23 cellular contexts compared by ENCODE assay signal in the genomic region with DNA sequence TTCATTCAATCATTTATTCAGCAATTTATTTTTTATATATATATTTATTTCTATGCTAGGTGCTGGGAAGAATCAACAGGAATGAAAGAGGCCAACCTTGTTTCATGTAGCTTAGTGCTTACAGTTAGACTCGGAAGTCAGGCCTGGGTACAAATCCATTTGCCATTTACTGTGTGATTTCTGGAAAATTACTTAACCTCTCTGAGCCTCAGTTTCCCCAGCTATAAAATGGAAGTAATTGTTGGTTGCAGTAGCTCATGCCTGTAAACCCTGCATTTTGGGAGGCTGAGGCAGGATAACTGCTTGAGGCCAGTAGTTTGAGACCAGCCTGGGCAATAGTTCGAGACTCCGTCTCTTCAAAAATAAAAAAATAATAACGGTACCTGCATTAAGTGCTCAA. TPM values are rescaled to one million over a fixed set of nuclear protein-coding genes. Genes with fewer than 3 reads are reported as not detected.
DNase-seq lines count a peak whose midpoint lies in the region; ATAC-seq, FAIRE-seq and TF ChIP-seq lines count a peak whose summit lies in the region.
"Had no signal": no experiment of that assay in that cellular context is flagged by ENCODE, and none has a peak within 500 bp of the region (broad histone marks: within the 10 kb centered on the region; RNA-seq: fewer than 3 reads in every experiment).

No MANE protein-coding gene starts in this region.

- H3K9me1 ChIP-seq in K562 (ENCODE audit: control insufficient read depth, insufficient read depth, low read length), result no peaks in the 10 kb centered on the region

- H3K4me2 ChIP-seq in K562 (ENCODE audit: insufficient read depth, low read length) (no peak overlapping the region), neural progenitor cell (no peak overlapping the region)
- H3K4me2 ChIP-seq: A549; BLaER1 treated with 17β-estradiol and CSF1 and Interleukin-3, amounts not matched to agents 10 nM and 100 nM had no signal

- no peak for ATAC-seq in K562
- ATAC-seq in aorta (ENCODE audit: low FRiP score), result no peak
- ATAC-seq: A549; CD8-positive, alpha-beta T cell had no signal

- TF ChIP-seq CTCF in HEK293 (tag by site-specific recombination; IDR thresholded peaks at IDR 0.05), result no peak
- TF ChIP-seq CTCF in K562 (IDR thresholded peaks at IDR 0.05 in 2 of 3, conservative IDR thresholded peaks at IDR 0.05 in 1 of 3; ENCODE audit: insufficient read depth in 2 of 3, low read depth in 1 of 3, low read length in 3 of 3), result no peak
- TF ChIP-seq CTCF in neural progenitor cell (IDR thresholded peaks at IDR 0.05), result no peak

- FAIRE-seq in K562 (lab: Jason Lieb, UNC), result no peak
- FAIRE-seq: A549, D721Med, G401.6, GM12891, GM19239 had no signal

- no peaks in the 10 kb centered on the region for H3K36me3 ChIP-seq in HEK293 (ENCODE audit: control insufficient read depth in 2 of 2, insufficient read depth in 1 of 2, low read length in 2 of 2)
- H3K36me3 ChIP-seq in K562 (ENCODE audit: control insufficient read depth, insufficient read depth, low read length), result no peaks in the 10 kb centered on the region
- no peaks in the 10 kb centered on the region for H3K36me3 ChIP-seq in neural progenitor cell
- H3K36me3 ChIP-seq in aorta (ENCODE audit: control insufficient read depth in 1 of 2, insufficient read depth in 2 of 2, low read length in 1 of 2), result no peaks in the 10 kb centered on the region
- H3K36me3 ChIP-seq in H7 (replicated peaks; ENCODE audit: control insufficient read depth, insufficient read depth, low read length), result no peaks in the 10 kb centered on the region
- H3K36me3 ChIP-seq: BLaER1 treated with 17β-estradiol and CSF1 and Interleukin-3, amounts not matched to agents 10 nM and 100 nM had no signal

- no TSS peak for BruUV-seq in K562 (replicated peaks; lab: Mats Ljungman, UMichigan)

- in situ Hi-C loops in K562 (cut with MboI), result no loop called here

- intact Hi-C loops in K562 (cut with micrococcal nuclease) (no loop called here), aorta (cut with DNase I) (no loop called here)

- H3K4me1 Mint-ChIP-seq in neural progenitor cell, result peaks cover 16% of the 10 kb centered on the region
- H3K4me1 Mint-ChIP-seq: B cell had no signal

- H3K27ac Mint-ChIP-seq in neural progenitor cell, result peak overlapping the region; percentile 51
- H3K27ac Mint-ChIP-seq: B cell; CD4-positive, alpha-beta T cell; CD8-positive, alpha-beta T cell had no signal

- peaks cover 10% of the 10 kb centered on the region for H3K9me3 Mint-ChIP-seq in neural progenitor cell

- no peaks in the 10 kb centered on the region; the same call in 1 of the 2 replicates for H3K9me3 ChIP-seq in HEK293 (ENCODE audit: control insufficient read depth, insufficient read depth, low read depth, low read length)
- H3K9me3 ChIP-seq in K562 (replicated peaks; ENCODE audit: control insufficient read depth, insufficient read depth, low read depth, low read length), result peaks cover 4% of the 10 kb centered on the region
- H3K9me3 ChIP-seq in neural progenitor cell (ENCODE audit: low read depth), result no peaks in the 10 kb centered on the region
- H3K9me3 ChIP-seq in aorta (ENCODE audit: control insufficient read depth, low read length), result peaks cover 3% of the 10 kb centered on the region

- POLR2A ChIA-PET in HEK293 (lab: Yijun Ruan, JAX), result no interaction called here
- POLR2A ChIA-PET in K562 (lab: Yijun Ruan, JAX), result no interaction called here

- no peak overlapping the region for H3K4me3 ChIP-seq in HEK293 (ENCODE audit: low read depth, low read length)
- no peak overlapping the region for H3K4me3 ChIP-seq in K562
- no peak overlapping the region for H3K4me3 ChIP-seq in neural progenitor cell
- no peak overlapping the region for H3K4me3 ChIP-seq in aorta (ENCODE audit: low read length in 2 of 2)
- no peak overlapping the region for H3K4me3 ChIP-seq in H7 (ENCODE audit: insufficient read depth, low read depth, low read length)
- H3K4me3 ChIP-seq: A549; BLaER1 treated with 17β-estradiol and CSF1 and Interleukin-3, amounts not matched to agents 10 nM and 100 nM had no signal

- H3K27ac ChIP-seq in HEK293 (ENCODE audit: extremely low read depth, low read depth, low read length) (no peak overlapping the region), K562 (ENCODE audit: extremely low read depth, low read depth, low read length) (no peak overlapping the region), neural progenitor cell (no peak overlapping the region), aorta (ENCODE audit: low read depth in 1 of 2, low read length in 2 of 2) (no peak overlapping the region)
- H3K27ac ChIP-seq: 22Rv1; A549; BLaER1 treated with 17β-estradiol and CSF1 and Interleukin-3, amounts not matched to agents 10 nM and 100 nM; C4-2B had no signal

- CTCF ChIA-PET in HEK293 (lab: Yijun Ruan, JAX) (interaction anchor here (1.6 to 2.6 kb wide), 2 partner anchors 15 to 135 kb away, joined by 6 to 12 read pairs; no protein-coding TSS in a partner anchor), K562 (lab: Yijun Ruan, JAX; ENCODE audit: low intra/inter-chr PET ratio) (no interaction called here)

- peaks cover 10% of the 10 kb centered on the region for H3K27me3 Mint-ChIP-seq in neural progenitor cell (ENCODE audit: insufficient read depth, low read depth)
- H3K27me3 Mint-ChIP-seq: CD4-positive, alpha-beta T cell had no signal

- H3K4me1 ChIP-seq in HEK293 (ENCODE audit: control insufficient read depth, insufficient read depth, low read length) (no peaks in the 10 kb centered on the region), K562 (replicated peaks in 1 of 2; ENCODE audit: control insufficient read depth in 2 of 2, insufficient read depth in 2 of 2, low read length in 2 of 2) (peaks cover 0 to 3% of the 10 kb centered on the region in 2 experiments; a peak in 1 of 5 replicates), neural progenitor cell (no peaks in the 10 kb centered on the region), aorta (ENCODE audit: control insufficient read depth in 1 of 2, insufficient read depth in 2 of 2, low read length in 2 of 2) (no peaks in the 10 kb centered on the region)
- H3K4me1 ChIP-seq: Caco-2 had no signal

- H3K4me3 Mint-ChIP-seq in neural progenitor cell, result no peak overlapping the region
- H3K4me3 Mint-ChIP-seq: B cell; CD4-positive, alpha-beta T cell; CD8-positive, alpha-beta T cell had no signal

- 23% methylated on average over 4 of the region's 4 CpGs for WGBS in K562 (ENCODE audit: insufficient coverage, low coverage, missing lambda C conversion rate)
- 91 to 96% methylated on average over 4 of the region's 4 CpGs for WGBS in aorta, 2 donors

- no peaks in the 10 kb centered on the region for H3K79me2 ChIP-seq in K562 (ENCODE audit: control insufficient read depth, insufficient read depth, low read length)
- H3K79me2 ChIP-seq in neural progenitor cell (ENCODE audit: low read depth), result no peaks in the 10 kb centered on the region

- no peak for DNase-seq in K562 (ENCODE audit: extremely low read depth in 1 of 4, low spot score in 3 of 4)
- no peak for DNase-seq in neural progenitor cell (ENCODE audit: low spot score)
- DNase-seq in aorta, result no peak
- DNase-seq in H7, result no peak
- no peak for DNase-seq in superior temporal gyrus (ENCODE audit: extremely low spot score)
- DNase-seq: AML-193; Caco-2; Calu3; CD4-positive, alpha-beta T cell; CD8-positive, alpha-beta T cell; DMS79 treated with DMSO at 0.1 percent for 48 hours; GF-D8 had no signal

- TF ChIP-seq POLR2A in K562 (conservative IDR thresholded peaks at IDR 0.05), result no peak

- H2AFZ ChIP-seq in K562 (ENCODE audit: low read depth, low read length) (no peak overlapping the region), neural progenitor cell (replicated peaks) (no peak overlapping the region)

- H3K9ac ChIP-seq in K562 (ENCODE audit: insufficient read depth in 1 of 2, low read depth in 2 of 2, low read length in 2 of 2), result no peak overlapping the region
- no peak overlapping the region for H3K9ac ChIP-seq in neural progenitor cell
- H3K9ac ChIP-seq: BLaER1 treated with 17β-estradiol and CSF1 and Interleukin-3, amounts not matched to agents 10 nM and 100 nM had no signal

- H3K36me3 Mint-ChIP-seq in neural progenitor cell, result no peaks in the 10 kb centered on the region
- H3K36me3 Mint-ChIP-seq: CD8-positive, alpha-beta T cell had no signal

- peaks cover 16 to 50% of the 10 kb centered on the region in 2 experiments; a peak in 4 of 5 replicates for H3K27me3 ChIP-seq in K562 (ENCODE audit: control insufficient read depth in 2 of 2, insufficient read depth in 2 of 2, low read length in 2 of 2)
- no peaks in the 10 kb centered on the region for H3K27me3 ChIP-seq in neural progenitor cell
- no peaks in the 10 kb centered on the region for H3K27me3 ChIP-seq in aorta (ENCODE audit: control insufficient read depth in 1 of 2, insufficient read depth in 2 of 2, low read length in 1 of 2)
- H3K27me3 ChIP-seq in H7 (ENCODE audit: control insufficient read depth, insufficient read depth, low read length), result no peaks in the 10 kb centered on the region; the same call in 1 of the 2 replicates
- H3K27me3 ChIP-seq: BLaER1 treated with 17β-estradiol and CSF1 and Interleukin-3, amounts not matched to agents 10 nM and 100 nM had no signal

- no peaks in the 10 kb centered on the region for H4K20me1 ChIP-seq in K562 (replicated peaks; ENCODE audit: control insufficient read depth, insufficient read depth, low read length)
- no peaks in the 10 kb centered on the region for H4K20me1 ChIP-seq in neural progenitor cell (ENCODE audit: low read depth)
- H4K20me1 ChIP-seq: BLaER1 treated with 17β-estradiol and CSF1 and Interleukin-3, amounts not matched to agents 10 nM and 100 nM had no signal

- no peak for TF ChIP-seq RAD21 in K562 (CRISPR knock-in tag; conservative IDR thresholded peaks at IDR 0.05 in 1 of 2, IDR thresholded peaks at IDR 0.05 in 1 of 2)

- no peaks in the 10 kb centered on the region for H3F3A ChIP-seq in neural progenitor cell (ENCODE audit: low read depth)

- no peak for TF ChIP-seq EP300 in K562 (IDR thresholded peaks at IDR 0.05; ENCODE audit: low read length)

RNA-seq across cellular contexts. Expression of gene MLKL, which starts 27.2 kb away (rescaled TPM):
- 4.5 and 5.4 TPM in 2 replicates for total RNA-seq in K562 (2011; cell fraction: chromatin; rRNA removed; ENCODE audit: low replicate concordance)
- 2.3 and 3.6 TPM in 2 replicates for total RNA-seq in K562 (2011; cell fraction: nucleolus; rRNA removed)
- total RNA-seq in K562 (2011; cell fraction: nucleoplasm; rRNA removed), result 3.8 and 4.8 TPM in 2 replicates
- 5.0 and 8.9 TPM in 2 replicates for total RNA-seq in K562 (2014; rRNA removed)
- 4.2 and 4.3 TPM in 2 replicates for total RNA-seq in K562 (2014; rRNA removed; fragmentation: Illumina TruSeq; extraction: Trizol)
- total RNA-seq in K562 (2015; rRNA removed; fragmentation: Illumina TruSeq; extraction: Trizol), result 5.9 and 6.1 TPM in 2 replicates
- 5.1 and 5.6 TPM in 2 replicates for total RNA-seq in K562 (2021)
- polyA plus RNA-seq in K562 (2011; rRNA removed), result 1.9 and 5.8 TPM in 2 replicates
- polyA plus RNA-seq in K562 (2011; cell fraction: cytosol; rRNA removed), result 1.0 and 2.2 TPM in 2 replicates
- 7.8 and 17.0 TPM in 2 replicates for polyA plus RNA-seq in K562 (2011; cell fraction: nucleus; rRNA removed)
- 5.6 and 7.1 TPM in 2 replicates for polyA plus RNA-seq in K562 (2012)
- polyA plus RNA-seq in K562 (2014; fragmentation: Illumina TruSeq; extraction: Trizol), result 4.1 and 5.4 TPM in 2 replicates
- 1 to 10 TPM; 1.6 to 2.1 TPM for polyA plus RNA-seq in K562 (2014; fragmentation: Nextera tagmentation; extraction: Ambion mirVana)
- polyA plus RNA-seq in K562 (2014; rRNA removed), result 4.8 and 5.8 TPM in 2 replicates
- polyA minus RNA-seq in K562 (2011; rRNA and poly(A)+ RNA removed), result 1.5 and 5.0 TPM in 2 replicates
- 1.7 and 3.9 TPM in 2 replicates for polyA minus RNA-seq in K562 (2011; cell fraction: cytosol; rRNA and poly(A)+ RNA removed)
- polyA minus RNA-seq in K562 (2011; cell fraction: nucleus; rRNA and poly(A)+ RNA removed), result 2.2 and 5.8 TPM in 2 replicates
- 0.04 and 0.31 TPM in 2 replicates for total RNA-seq in neural progenitor cell (ENCODE audit: low replicate concordance)
- total RNA-seq in aorta, result 10 to 100 TPM; 23.7 to 31.3 TPM
- 10 to 100 TPM; 10.9 to 20.3 TPM for polyA plus RNA-seq in aorta
- total RNA-seq in H7 (2014; rRNA removed; shearing (Covaris generic)), result 0.59 and 1.3 TPM in 2 replicates

RNA-seq across cellular contexts. Expression of gene FA2H, which starts 46.7 kb away (rescaled TPM):
- not detected in 2 replicates for total RNA-seq in K562 (2011; cell fraction: chromatin; rRNA removed; ENCODE audit: low replicate concordance)
- total RNA-seq in K562 (2011; cell fraction: nucleolus; rRNA removed), result not detected in 2 replicates
- total RNA-seq in K562 (2011; cell fraction: nucleoplasm; rRNA removed), result not detected in 2 replicates
- total RNA-seq in K562 (2014; rRNA removed) (not detected in 2 replicates), K562 (2014; rRNA removed; fragmentation: Illumina TruSeq; extraction: Trizol) (not detected in 2 replicates), K562 (2015; rRNA removed; fragmentation: Illumina TruSeq; extraction: Trizol) (not detected in 2 replicates), K562 (2021) (not detected in 2 replicates), neural progenitor cell (ENCODE audit: low replicate concordance) (not detected in 2 replicates), aorta (under 1 TPM; 0.49 to 0.54 TPM)
- polyA plus RNA-seq in K562 (2011; rRNA removed) (not detected in 2 replicates), K562 (2014; fragmentation: Illumina TruSeq; extraction: Trizol) (not detected in 2 replicates), K562 (2014; fragmentation: Nextera tagmentation; extraction: Ambion mirVana) (not detected), K562 (2014; rRNA removed) (not detected in 2 replicates), aorta (1 to 10 TPM in 1 of 2 donors, not detected in 1; 1.9 TPM)
- not detected in 2 replicates for polyA plus RNA-seq in K562 (2011; cell fraction: cytosol; rRNA removed)
- polyA plus RNA-seq in K562 (2011; cell fraction: nucleus; rRNA removed), result not detected in 2 replicates
- not detected in 2 replicates for polyA plus RNA-seq in K562 (2012)
- polyA minus RNA-seq in K562 (2011; rRNA and poly(A)+ RNA removed), result not detected in 2 replicates
- not detected in 2 replicates for polyA minus RNA-seq in K562 (2011; cell fraction: cytosol; rRNA and poly(A)+ RNA removed)
- not detected in 2 replicates for polyA minus RNA-seq in K562 (2011; cell fraction: nucleus; rRNA and poly(A)+ RNA removed)
- total RNA-seq in H7 (2014; rRNA removed; shearing (Covaris generic)), result 1.1 and 1.9 TPM in 2 replicates
- total RNA-seq: CD4-positive, alpha-beta T cell; CD8-positive, alpha-beta T cell had no signal
- polyA plus RNA-seq: BJ had no signal
